In genomic region chr1:200624679-200625335, GRCh38 we compare ENCODE assay signal across 1 cellular context.
TF ChIP-seq lines count a peak whose summit lies in the region.

No MANE protein-coding gene starts in this region.

TF ChIP-seq in GM23338, 12 proteins besides CTCF, POLR2A, EP300 and RAD21 (continued from another document):
- no peak for TF ChIP-seq ZNF462 (CRISPR knock-in tag; IDR thresholded peaks at IDR 0.05)
- no peak for TF ChIP-seq STAT1 (IDR thresholded peaks at IDR 0.05; ENCODE audit: unreplicated experiment)
- TF ChIP-seq ETS1 (IDR thresholded peaks at IDR 0.05) = no peak
- TF ChIP-seq EZH2 (IDR thresholded peaks at IDR 0.05; ENCODE audit: low read depth, unreplicated experiment) = no peak
- no peak for TF ChIP-seq ZNF114 (CRISPR knock-in tag; IDR thresholded peaks at IDR 0.05)
- no peak for TF ChIP-seq POLR2AphosphoS5 (IDR thresholded peaks at IDR 0.05; ENCODE audit: low read depth)
- TF ChIP-seq EZH2phosphoT487 (IDR thresholded peaks at IDR 0.05; ENCODE audit: unreplicated experiment) = no peak
- no peak for TF ChIP-seq REST (IDR thresholded peaks at IDR 0.05; ENCODE audit: unreplicated experiment)
- TF ChIP-seq CREB1 (CRISPR knock-in tag; IDR thresholded peaks at IDR 0.05; ENCODE audit: low read depth) = no peak
- no peak for TF ChIP-seq JUNB (IDR thresholded peaks at IDR 0.05; ENCODE audit: unreplicated experiment)
- no peak for TF ChIP-seq ZNF331 (CRISPR knock-in tag; IDR thresholded peaks at IDR 0.05; ENCODE audit: low read depth)
